18 cellular contexts compared by ENCODE assay signal in genomic region chr9:98171176-98171925, GRCh38. TPM values are rescaled to one million over a fixed set of nuclear protein-coding genes. Genes with fewer than 3 reads are reported as not detected.
A peak's percentile ranks its signal among the peaks of the same experiment; 100 is the strongest.
DNase-seq lines count a peak whose midpoint lies in the region; ATAC-seq and TF ChIP-seq lines count a peak whose summit lies in the region.
"Had no signal": no experiment of that assay in that cellular context is flagged by ENCODE, and none has a peak within 500 bp of the region (broad histone marks: within the 10 kb centered on the region; RNA-seq: fewer than 3 reads in every experiment).

No MANE protein-coding gene starts in this region.

- no peaks in the 10 kb centered on the region for H3K27me3 Mint-ChIP-seq in CD4-positive, alpha-beta memory T cell
- peaks cover 6% of the 10 kb centered on the region for H3K27me3 Mint-ChIP-seq in nephron progenitor cell (ENCODE audit: low read depth, poor library complexity)

- H3K4me3 ChIP-seq in CD4-positive, alpha-beta memory T cell (ENCODE audit: low read length in 2 of 2) = no peak overlapping the region
- no peak overlapping the region for H3K4me3 ChIP-seq in HEK293 (ENCODE audit: low read depth, low read length)
- H3K4me3 ChIP-seq: lower lobe of right lung, PC-9, upper lobe of left lung had no signal

- H3K9me3 ChIP-seq in CD4-positive, alpha-beta memory T cell (ENCODE audit: control insufficient read depth in 1 of 2, low read length in 2 of 2) = no peaks in the 10 kb centered on the region
- no peaks in the 10 kb centered on the region for H3K9me3 ChIP-seq in HEK293 (ENCODE audit: control insufficient read depth, insufficient read depth, low read depth, low read length)
- H3K9me3 ChIP-seq: lower lobe of right lung, upper lobe of left lung had no signal

- H3K36me3 ChIP-seq in CD4-positive, alpha-beta memory T cell (ENCODE audit: insufficient read depth, low read length) = no peaks in the 10 kb centered on the region
- H3K36me3 ChIP-seq in HEK293 (ENCODE audit: control insufficient read depth in 2 of 2, insufficient read depth in 1 of 2, low read length in 2 of 2) = no peaks in the 10 kb centered on the region
- H3K36me3 ChIP-seq: lower lobe of right lung, upper lobe of left lung had no signal

- CTCF ChIA-PET in CD4-positive, alpha-beta memory T cell (lab: Charles Lee; ENCODE audit: partially characterized antibody) = interaction anchor here (0.8 to 1.4 kb wide), 5 partner anchors 9 to 69 kb away, joined by 3 to 4 read pairs (median 4); no protein-coding TSS in a partner anchor
- CTCF ChIA-PET in HEK293 (lab: Yijun Ruan, JAX) = interaction anchor here (0.7 to 2.2 kb wide), 5 partner anchors 33 to 804 kb away, joined by 3 to 10 read pairs (median 4); partner anchors contain the start of gene TRIM14

- POLR2A ChIA-PET in CD4-positive, alpha-beta memory T cell (lab: Charles Lee; ENCODE audit: partially characterized antibody) = interaction anchor here (1.0 to 1.3 kb wide), 3 partner anchors 21 to 86 kb away, joined by 3 to 4 read pairs (median 3); partner anchors contain the start of gene CORO2A
- POLR2A ChIA-PET in HEK293 (lab: Yijun Ruan, JAX) = interaction anchor here (1.4 kb wide), 1 partner anchor 85 kb away, joined by 3 read pairs; the partner anchor contains the start of gene TBC1D2

- peak overlapping the region in 6 of 7 donors; percentile 15 to 87 (median 76) for H3K27ac Mint-ChIP-seq in CD4-positive, alpha-beta memory T cell
- H3K27ac Mint-ChIP-seq in nephron progenitor cell = peak overlapping the region; percentile 64

- H3K9me3 Mint-ChIP-seq in CD4-positive, alpha-beta memory T cell = peaks cover 0 to 2% (median 0%) of the 10 kb centered on the region in 8 donors
- H3K9me3 Mint-ChIP-seq in nephron progenitor cell = no peaks in the 10 kb centered on the region
- H3K9me3 Mint-ChIP-seq: immature natural killer cell had no signal

- intact Hi-C loops in CD4-positive, alpha-beta memory T cell (cut with micrococcal nuclease) = no loop called here

- ATAC-seq in GM18909 (IDR thresholded peaks at IDR 0.05; ENCODE audit: poor library complexity, unreplicated experiment) (no peak), HG03280 (IDR thresholded peaks at IDR 0.05; ENCODE audit: unreplicated experiment) (no peak)
- ATAC-seq: stimulated activated naive CD8-positive, alpha-beta T cell treated with anti-CD3 and anti-CD28 coated beads, Interleukin-15, Interleukin-2, amounts not matched to agents 100 U/mL and 50 U/mL, for 24 hours had no signal

- TF ChIP-seq CTCF in HEK293 (tag by site-specific recombination; IDR thresholded peaks at IDR 0.05) (no peak), nephron progenitor cell (IDR thresholded peaks at IDR 0.05) (no peak)

- no peak overlapping the region for H3K4me3 Mint-ChIP-seq in CD4-positive, alpha-beta memory T cell
- peak overlapping the region; percentile 56 for H3K4me3 Mint-ChIP-seq in nephron progenitor cell
- H3K4me3 Mint-ChIP-seq: immature natural killer cell had no signal

- H3K27me3 ChIP-seq in CD4-positive, alpha-beta memory T cell (ENCODE audit: insufficient read depth, low read length) = no peaks in the 10 kb centered on the region
- H3K27me3 ChIP-seq: upper lobe of left lung had no signal

- DNase-seq in CD4-positive, alpha-beta memory T cell = no peak
- DNase-seq in cerebellum (ENCODE audit: low spot score) = peak; percentile 59
- peak; percentile 40 for DNase-seq in nephron progenitor cell
- DNase-seq in activated T-cell treated with anti-CD3 and anti-CD28 coated beads, Interleukin-2, amount 50 U/mL, for 48 hours = no peak
- no peak for DNase-seq in NCI-H146 (lab: John Stamatoyannopoulos, UW)
- DNase-seq: aorta; cerebellar nuclear complex; effector memory CD4-positive, alpha-beta T cell; GOT3; immature natural killer cell; lower lobe of right lung; NCI-H1436; stimulated activated naive CD8-positive, alpha-beta T cell treated with anti-CD3 and anti-CD28 coated beads, Interleukin-15, Interleukin-2, amounts not matched to agents 100 U/mL and 50 U/mL, for 24 hours; upper lobe of left lung had no signal

- no peaks in the 10 kb centered on the region for H3K36me3 Mint-ChIP-seq in CD4-positive, alpha-beta memory T cell
- no peaks in the 10 kb centered on the region for H3K36me3 Mint-ChIP-seq in nephron progenitor cell (ENCODE audit: low read depth)

- peaks cover 28% of the 10 kb centered on the region for H3K4me1 ChIP-seq in CD4-positive, alpha-beta memory T cell (ENCODE audit: insufficient read depth, low read length)
- peaks cover 6% of the 10 kb centered on the region; the same call in 1 of the 2 replicates for H3K4me1 ChIP-seq in HEK293 (ENCODE audit: control insufficient read depth, insufficient read depth, low read length)

- no peak overlapping the region for H3K27ac ChIP-seq in CD4-positive, alpha-beta memory T cell (ENCODE audit: low read depth, low read length)
- no peak overlapping the region for H3K27ac ChIP-seq in HEK293 (ENCODE audit: extremely low read depth, low read depth, low read length)
- H3K27ac ChIP-seq: lower lobe of right lung, PC-9, upper lobe of left lung had no signal

- peaks cover 27 to 62% (median 37%) of the 10 kb centered on the region in 4 donors for H3K4me1 Mint-ChIP-seq in CD4-positive, alpha-beta memory T cell
- H3K4me1 Mint-ChIP-seq in nephron progenitor cell = peaks cover 73% of the 10 kb centered on the region

TF ChIP-seq in HEK293, 187 proteins besides CTCF, POLR2A, EP300 and RAD21:
- TF ChIP-seq IKZF3 (tag by site-specific recombination; IDR thresholded peaks at IDR 0.05) = no peak
- TF ChIP-seq ZNF433 (tag by site-specific recombination; IDR thresholded peaks at IDR 0.05; ENCODE audit: low read depth) = no peak
- no peak for TF ChIP-seq ZSCAN5A (tag by site-specific recombination; IDR thresholded peaks at IDR 0.05)
- 0 out of 2 replicates have a peak, but pooled peaks have one; percentile 21 for TF ChIP-seq ZIC2 (tag by site-specific recombination; IDR thresholded peaks at IDR 0.05)
- TF ChIP-seq GLIS2 (tag by site-specific recombination; IDR thresholded peaks at IDR 0.05) = 0 out of 2 replicates have a peak, but pooled peaks have one; percentile 12
- no peak for TF ChIP-seq GFI1B (tag by site-specific recombination; IDR thresholded peaks at IDR 0.05)
- TF ChIP-seq ZNF561 (tag by site-specific recombination; IDR thresholded peaks at IDR 0.05; ENCODE audit: borderline replicate concordance) = no peak
- no peak for TF ChIP-seq PATZ1 (tag by site-specific recombination; IDR thresholded peaks at IDR 0.05)

RNA-seq across cellular contexts. Expression of gene CORO2A, which starts 21.1 kb away (rescaled TPM):
- total RNA-seq in CD4-positive, alpha-beta memory T cell = 1 to 10 TPM; 8.3 to 8.6 TPM
- polyA plus RNA-seq in CD4-positive, alpha-beta memory T cell = 10 to 100 TPM in 1 of 2 donors, 1 to 10 TPM in 1; 4.4 to 11.9 TPM
- total RNA-seq in cerebellum = 2.7 TPM

RNA-seq across cellular contexts. Expression of gene TRIM14, which starts 52.3 kb away (rescaled TPM):
- 10 to 100 TPM; 86.1 to 86.2 TPM for total RNA-seq in CD4-positive, alpha-beta memory T cell
- 10 to 100 TPM; 41.4 to 84.7 TPM for polyA plus RNA-seq in CD4-positive, alpha-beta memory T cell
- 2.6 TPM for total RNA-seq in cerebellum

Comparison
In these comparisons a context has a peak if more than half of its experiments do, and no peak if none do; other contexts are left out.
1. DNase-seq: peak in cerebellum (single experiment) and nephron progenitor cell (single experiment); none in CD4-positive, alpha-beta memory T cell (0 of 5), activated T-cell treated with anti-CD3 and anti-CD28 coated beads, Interleukin-2, amount 50 U/mL, for 48 hours (0 of 2) and NCI-H146 (single experiment).
2. RNA of gene TRIM14, which starts 52.3 kb away (total RNA-seq): 86.1 to 86.2 TPM in CD4-positive, alpha-beta memory T cell; 2.6 TPM in cerebellum (single experiment); every median in the first group is over 10 times any median in the second.